In genomic region chrX:20591246-20591645, GRCh38 we compare ENCODE assay signal across 40 cellular contexts.
"Had no signal": no experiment of that assay in that cellular context is flagged by ENCODE, and none has a peak within 500 bp of the region (broad histone marks: within the 10 kb centered on the region; RNA-seq: fewer than 3 reads in every experiment).

No MANE protein-coding gene starts in this region.

- DNase-seq: activated CD4-positive, alpha-beta memory T cell treated with anti-CD3 and anti-CD28 coated beads, Interleukin-2, amount 10 ng/mL, durations not matched to agents 7 days and 5 days; activated CD4-positive, alpha-beta T cell treated with anti-CD3 and anti-CD28 coated beads for 1 hour; activated CD4-positive, alpha-beta T cell treated with anti-CD3 and anti-CD28 coated beads for 36 hours; activated CD4-positive, alpha-beta T cell treated with anti-CD3 and anti-CD28 coated beads for 48 hours; activated CD4-positive, alpha-beta T cell treated with anti-CD3 and anti-CD28 coated beads, Interleukin-2, amount 10 ng/mL, durations not matched to agents 7 days and 5 days; activated CD4-positive, alpha-beta T cell treated with anti-CD3 and anti-CD28 coated beads, Interleukin-2, amount 50 U/mL, for 48 hours; activated CD4-positive, CD25-positive, alpha-beta regulatory T cell; activated CD8-positive, alpha-beta memory T cell treated with anti-CD3 and anti-CD28 coated beads for 24 hours; activated CD8-positive, alpha-beta memory T cell treated with anti-CD3 and anti-CD28 coated beads, Interleukin-2, amount 10 ng/mL, durations not matched to agents 7 days and 5 days; activated CD8-positive, alpha-beta memory T cell treated with anti-CD3 and anti-CD28 coated beads, Interleukin-2, amount 50 U/mL, for 48 hours; activated CD8-positive, alpha-beta T cell treated with anti-CD3 and anti-CD28 coated beads, Interleukin-2, amount 10 ng/mL, durations not matched to agents 7 days and 5 days; activated effector memory CD4-positive, alpha-beta T cell treated with Interleukin-2 at 50 U/mL for 16 hours; activated gamma-delta T cell; activated naive CD4-positive, alpha-beta T cell treated with anti-CD3 and anti-CD28 coated beads, Interleukin-2, amount 10 ng/mL, durations not matched to agents 7 days and 5 days; activated naive CD4-positive, alpha-beta T cell treated with Interleukin-2 at 50 U/mL for 16 hours; activated naive CD8-positive, alpha-beta T cell treated with anti-CD3 and anti-CD28 coated beads, Interleukin-2, amount 10 ng/mL, durations not matched to agents 7 days and 5 days; activated naive CD8-positive, alpha-beta T cell treated with anti-CD3 and anti-CD28 coated beads, Interleukin-2, amount 50 U/mL, for 24 hours; activated T-cell treated with anti-CD3 and anti-CD28 coated beads, Interleukin-2, amount 50 U/mL, for 24 hours; activated T-cell treated with anti-CD3 and anti-CD28 coated beads, Interleukin-2, amount 50 U/mL, for 48 hours; amygdala; anterior cingulate cortex; caudate nucleus; cerebellar nuclear complex; T-helper 1 cell; T-helper 2 cell; T-helper 9 cell; WERI-Rb-1 had no signal

- H3K27me3 Mint-ChIP-seq: activated naive CD4-positive, alpha-beta T cell treated with anti-CD3 and anti-CD28 coated beads, Interleukin-2, amount 10 ng/mL, durations not matched to agents 7 days and 5 days; activated naive CD8-positive, alpha-beta T cell; activated naive CD8-positive, alpha-beta T cell treated with anti-CD3 and anti-CD28 coated beads, Interleukin-2, amount 10 ng/mL, durations not matched to agents 7 days and 5 days had no signal

- H3K36me3 Mint-ChIP-seq: activated CD8-positive, alpha-beta memory T cell treated with anti-CD3 and anti-CD28 coated beads, Interleukin-2, amount 10 ng/mL, durations not matched to agents 7 days and 5 days; activated naive CD4-positive, alpha-beta T cell treated with anti-CD3 and anti-CD28 coated beads, Interleukin-2, amount 10 ng/mL, durations not matched to agents 7 days and 5 days; activated naive CD4-positive, alpha-beta T cell treated with anti-CD3 and anti-CD28 coated beads, Interleukin-2, amount 50 U/mL, for 24 hours; activated naive CD8-positive, alpha-beta T cell; activated naive CD8-positive, alpha-beta T cell treated with anti-CD3 and anti-CD28 coated beads, Interleukin-2, amount 10 ng/mL, durations not matched to agents 7 days and 5 days; brain had no signal

- FAIRE-seq: bronchial epithelial cell, TTC549 had no signal

- H3K27ac Mint-ChIP-seq: activated CD4-positive, alpha-beta memory T cell treated with anti-CD3 and anti-CD28 coated beads, Interleukin-2, amount 10 ng/mL, durations not matched to agents 7 days and 5 days; activated CD4-positive, alpha-beta T cell treated with anti-CD3 and anti-CD28 coated beads for 36 hours; activated CD4-positive, alpha-beta T cell treated with anti-CD3 and anti-CD28 coated beads, Interleukin-2, amount 10 ng/mL, durations not matched to agents 7 days and 5 days; activated CD8-positive, alpha-beta memory T cell treated with anti-CD3 and anti-CD28 coated beads, Interleukin-2, amount 10 ng/mL, durations not matched to agents 7 days and 5 days; activated CD8-positive, alpha-beta T cell treated with anti-CD3 and anti-CD28 coated beads, Interleukin-2, amount 10 ng/mL, durations not matched to agents 7 days and 5 days; activated naive CD4-positive, alpha-beta T cell treated with anti-CD3 and anti-CD28 coated beads, Interleukin-2, amount 10 ng/mL, durations not matched to agents 7 days and 5 days; activated naive CD4-positive, alpha-beta T cell treated with anti-CD3 and anti-CD28 coated beads, Interleukin-2, amount 50 U/mL, for 24 hours; activated naive CD8-positive, alpha-beta T cell; activated naive CD8-positive, alpha-beta T cell treated with anti-CD3 and anti-CD28 coated beads, Interleukin-2, amount 50 U/mL, for 24 hours; activated T-cell treated with anti-CD3 and anti-CD28 coated beads, Interleukin-2, amount 50 U/mL, for 24 hours; activated T-helper 2 cell treated with anti-CD3 and anti-CD28 coated beads, Interferon-gamma antibody, Interleukin-2, Interleukin-4, amounts not matched to agents 10 μg/mL and 5 μg/mL and 100 μg/mL, durations not matched to agents 14 hours and 24 hours and 36 hours; brain; T-helper 1 cell treated with Interleukin-12 subunit alpha and Interleukin-12 subunit beta and Interleukin-4 antibody, amounts not matched to agents 30 μg/mL and 1 μg/mL, for 36 hours; T-helper 2 cell treated with Interferon-gamma antibody and Interleukin-4, amounts not matched to agents 5 μg/mL and 100 μg/mL, for 36 hours; WTC11 had no signal

- H3K9me3 Mint-ChIP-seq: activated CD4-positive, alpha-beta memory T cell treated with anti-CD3 and anti-CD28 coated beads, Interleukin-2, amount 10 ng/mL, durations not matched to agents 7 days and 5 days; activated CD4-positive, alpha-beta T cell treated with anti-CD3 and anti-CD28 coated beads, Interleukin-2, amount 10 ng/mL, durations not matched to agents 7 days and 5 days; activated naive CD4-positive, alpha-beta T cell treated with anti-CD3 and anti-CD28 coated beads, Interleukin-2, amount 10 ng/mL, durations not matched to agents 7 days and 5 days; activated naive CD4-positive, alpha-beta T cell treated with anti-CD3 and anti-CD28 coated beads, Interleukin-2, amount 50 U/mL, for 24 hours; activated naive CD8-positive, alpha-beta T cell treated with anti-CD3 and anti-CD28 coated beads, Interleukin-2, amount 50 U/mL, for 24 hours; T-helper 1 cell treated with Interleukin-12 subunit alpha and Interleukin-12 subunit beta and Interleukin-4 antibody, amounts not matched to agents 30 μg/mL and 1 μg/mL, for 36 hours; T-helper 2 cell treated with Interferon-gamma antibody and Interleukin-4, amounts not matched to agents 5 μg/mL and 100 μg/mL, for 36 hours had no signal

- H3K4me1 ChIP-seq: ascending aorta had no signal

- H3K27ac ChIP-seq: ascending aorta, cardiac muscle cell, WERI-Rb-1 had no signal

- ATAC-seq: activated CD4-positive, alpha-beta T cell treated with anti-CD3 and anti-CD28 coated beads for 36 hours; activated CD4-positive, CD25-positive, alpha-beta regulatory T cell treated with anti-CD3 and anti-CD28 coated beads, Interleukin-2, amount 50 U/mL, for 24 hours; activated CD8-positive, alpha-beta memory T cell treated with anti-CD3 and anti-CD28 coated beads, Interleukin-2, amount 10 ng/mL, durations not matched to agents 7 days and 5 days; activated CD8-positive, alpha-beta T cell treated with anti-CD3 and anti-CD28 coated beads, Interleukin-2, amount 10 ng/mL, durations not matched to agents 7 days and 5 days; activated naive CD8-positive, alpha-beta T cell treated with anti-CD3 and anti-CD28 coated beads, Interleukin-2, amount 50 U/mL, for 24 hours; WTC11 had no signal

- H3K9me3 ChIP-seq: ascending aorta had no signal

- H3K4me1 Mint-ChIP-seq: activated naive CD4-positive, alpha-beta T cell treated with anti-CD3 and anti-CD28 coated beads, Interleukin-2, amount 10 ng/mL, durations not matched to agents 7 days and 5 days; brain; central memory CD8-positive, alpha-beta T cell had no signal

- H3K4me3 ChIP-seq: ascending aorta, cardiac muscle cell had no signal

- H3K4me3 Mint-ChIP-seq: activated CD4-positive, alpha-beta memory T cell treated with anti-CD3 and anti-CD28 coated beads, Interleukin-2, amount 10 ng/mL, durations not matched to agents 7 days and 5 days; activated CD4-positive, alpha-beta T cell treated with anti-CD3 and anti-CD28 coated beads for 36 hours; activated CD4-positive, alpha-beta T cell treated with anti-CD3 and anti-CD28 coated beads, Interleukin-2, amount 10 ng/mL, durations not matched to agents 7 days and 5 days; activated CD8-positive, alpha-beta memory T cell treated with anti-CD3 and anti-CD28 coated beads, Interleukin-2, amount 10 ng/mL, durations not matched to agents 7 days and 5 days; activated CD8-positive, alpha-beta T cell treated with anti-CD3 and anti-CD28 coated beads, Interleukin-2, amount 10 ng/mL, durations not matched to agents 7 days and 5 days; activated naive CD4-positive, alpha-beta T cell treated with anti-CD3 and anti-CD28 coated beads, Interleukin-2, amount 10 ng/mL, durations not matched to agents 7 days and 5 days; activated naive CD4-positive, alpha-beta T cell treated with anti-CD3 and anti-CD28 coated beads, Interleukin-2, amount 50 U/mL, for 24 hours; activated naive CD8-positive, alpha-beta T cell; activated naive CD8-positive, alpha-beta T cell treated with anti-CD3 and anti-CD28 coated beads, Interleukin-2, amount 10 ng/mL, durations not matched to agents 7 days and 5 days; activated naive CD8-positive, alpha-beta T cell treated with anti-CD3 and anti-CD28 coated beads, Interleukin-2, amount 50 U/mL, for 24 hours; activated T-cell treated with anti-CD3 and anti-CD28 coated beads, Interleukin-2, amount 50 U/mL, for 24 hours; brain; central memory CD8-positive, alpha-beta T cell; T-helper 1 cell treated with Interleukin-12 subunit alpha and Interleukin-12 subunit beta and Interleukin-4 antibody, amounts not matched to agents 30 μg/mL and 1 μg/mL, for 36 hours; T-helper 2 cell treated with Interferon-gamma antibody and Interleukin-4, amounts not matched to agents 5 μg/mL and 100 μg/mL, for 36 hours; WTC11 had no signal

- H3K36me3 ChIP-seq: ascending aorta, cardiac muscle cell, WERI-Rb-1 had no signal

- H3K27me3 ChIP-seq: ascending aorta, cardiac muscle cell had no signal
